Comparison of ENCODE assay signal across 1 cellular context in the genomic region with DNA sequence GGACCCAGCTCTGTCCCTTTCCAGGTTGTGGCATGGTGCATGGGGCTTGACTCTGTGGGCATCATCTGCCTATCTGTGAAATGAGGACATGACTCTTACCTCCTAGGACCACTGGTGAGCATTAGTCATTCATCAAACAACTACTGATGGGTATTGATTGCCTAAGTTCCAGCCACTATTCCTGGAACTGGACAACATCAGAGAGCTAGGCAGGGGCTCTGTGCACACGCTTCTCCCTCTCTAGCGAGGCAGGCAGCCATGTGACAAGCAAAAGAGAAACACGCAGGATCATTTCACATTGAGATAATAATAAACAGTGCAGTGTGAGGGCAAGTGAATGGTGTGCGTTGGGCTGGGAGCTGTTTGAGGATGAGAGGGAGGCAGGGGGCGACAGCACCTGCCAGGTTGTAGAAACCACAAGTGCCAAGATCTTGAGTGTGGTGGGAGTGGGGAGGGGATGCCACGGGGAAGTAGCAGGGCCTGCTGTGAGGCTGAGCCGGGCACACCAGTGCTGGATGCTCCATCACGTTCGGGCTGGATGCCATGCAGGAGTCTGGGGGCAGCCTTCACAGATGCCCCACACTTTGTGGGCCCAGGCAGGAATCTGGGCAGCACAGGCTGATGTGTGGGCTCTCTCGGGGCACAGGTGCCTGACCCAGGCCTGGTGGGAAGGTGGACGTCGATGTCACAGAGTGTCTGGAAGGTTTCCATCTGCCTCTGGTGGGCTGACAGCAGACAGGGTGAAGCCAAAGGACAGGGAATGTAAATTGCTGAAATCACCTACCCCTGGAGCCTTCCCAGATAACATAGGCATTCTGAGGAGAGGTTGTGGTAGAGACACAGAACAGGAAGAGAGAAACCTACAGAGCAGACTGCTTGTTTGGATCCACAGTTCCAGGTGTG.
A peak's percentile ranks its signal among the peaks of the same experiment; 100 is the strongest.
TF ChIP-seq lines count a peak whose summit lies in the region.

No MANE protein-coding gene starts in this region.

TF ChIP-seq in HepG2, 621 proteins besides CTCF, POLR2A, EP300 and RAD21 (continued from another document):
- peak; percentile 83 for TF ChIP-seq GATAD2A (CRISPR knock-in tag; IDR thresholded peaks at IDR 0.05)
- no peak for TF ChIP-seq MBD4 (IDR thresholded peaks at IDR 0.05; ENCODE audit: borderline replicate concordance, low read length)
- TF ChIP-seq CBX5 (CRISPR knock-in tag; IDR thresholded peaks at IDR 0.05; ENCODE audit: borderline replicate concordance), result no peak
- peak; percentile 77 for TF ChIP-seq MED1 (CRISPR knock-in tag; IDR thresholded peaks at IDR 0.05)
- TF ChIP-seq PHB2 (IDR thresholded peaks at IDR 0.05; ENCODE audit: partially characterized antibody), result no peak
- TF ChIP-seq, protein P1, sequence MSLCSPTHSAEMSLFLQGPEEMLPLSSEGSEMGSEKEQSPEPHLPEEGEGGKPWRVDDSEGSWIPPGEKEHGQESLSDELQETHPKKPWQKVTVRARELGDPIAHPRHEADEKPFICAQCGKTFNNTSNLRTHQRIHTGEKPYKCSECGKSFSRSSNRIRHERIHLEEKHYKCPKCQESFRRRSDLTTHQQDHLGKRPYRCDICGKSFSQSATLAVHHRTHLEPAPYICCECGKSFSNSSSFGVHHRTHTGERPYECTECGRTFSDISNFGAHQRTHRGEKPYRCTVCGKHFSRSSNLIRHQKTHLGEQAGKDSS (CRISPR knock-in tag; IDR thresholded peaks at IDR 0.05; ENCODE audit: borderline replicate concordance, low read depth), result peak; percentile 42; the same call in 1 of the 2 replicates
- TF ChIP-seq, protein P2, sequence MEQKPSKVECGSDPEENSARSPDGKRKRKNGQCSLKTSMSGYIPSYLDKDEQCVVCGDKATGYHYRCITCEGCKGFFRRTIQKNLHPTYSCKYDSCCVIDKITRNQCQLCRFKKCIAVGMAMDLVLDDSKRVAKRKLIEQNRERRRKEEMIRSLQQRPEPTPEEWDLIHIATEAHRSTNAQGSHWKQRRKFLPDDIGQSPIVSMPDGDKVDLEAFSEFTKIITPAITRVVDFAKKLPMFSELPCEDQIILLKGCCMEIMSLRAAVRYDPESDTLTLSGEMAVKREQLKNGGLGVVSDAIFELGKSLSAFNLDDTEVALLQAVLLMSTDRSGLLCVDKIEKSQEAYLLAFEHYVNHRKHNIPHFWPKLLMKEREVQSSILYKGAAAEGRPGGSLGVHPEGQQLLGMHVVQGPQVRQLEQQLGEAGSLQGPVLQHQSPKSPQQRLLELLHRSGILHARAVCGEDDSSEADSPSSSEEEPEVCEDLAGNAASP (CRISPR knock-in tag; IDR thresholded peaks at IDR 0.05; ENCODE audit: borderline replicate concordance), result peak; percentile 37; the same call in 1 of the 2 replicates
- TF ChIP-seq TEAD2 (CRISPR knock-in tag; IDR thresholded peaks at IDR 0.05), result no peak
- peak; percentile 23; the same call in 1 of the 2 replicates for TF ChIP-seq MIXL1 (CRISPR knock-in tag; IDR thresholded peaks at IDR 0.05)
- peak; percentile 10; the same call in 1 of the 2 replicates for TF ChIP-seq NRL (CRISPR knock-in tag; IDR thresholded peaks at IDR 0.05; ENCODE audit: borderline replicate concordance)
- peak; percentile 31; the same call in 1 of the 2 replicates for TF ChIP-seq HOXA3 (CRISPR knock-in tag; IDR thresholded peaks at IDR 0.05)
- TF ChIP-seq NFRKB (IDR thresholded peaks at IDR 0.05), result no peak
- no peak for TF ChIP-seq ZNF335 (CRISPR knock-in tag; IDR thresholded peaks at IDR 0.05)
- 0 out of 2 replicates have a peak, but pooled peaks have one; percentile 58 for TF ChIP-seq SMAD1 (CRISPR knock-in tag; IDR thresholded peaks at IDR 0.05; ENCODE audit: borderline replicate concordance, low read depth)
- TF ChIP-seq GLI4 (CRISPR knock-in tag; IDR thresholded peaks at IDR 0.05; ENCODE audit: borderline replicate concordance), result no peak
- TF ChIP-seq ZNF572 (CRISPR knock-in tag; IDR thresholded peaks at IDR 0.05), result no peak
- no peak for TF ChIP-seq NFIC (IDR thresholded peaks at IDR 0.05; ENCODE audit: low read length)
- TF ChIP-seq ZBTB38 (CRISPR knock-in tag; IDR thresholded peaks at IDR 0.05), result peak; percentile 62
- TF ChIP-seq IRF9 (CRISPR knock-in tag; IDR thresholded peaks at IDR 0.05; ENCODE audit: borderline replicate concordance), result no peak
- TF ChIP-seq FOSL2 (CRISPR knock-in tag; IDR thresholded peaks at IDR 0.05), result peak; percentile 96
- TF ChIP-seq SMC3 (IDR thresholded peaks at IDR 0.05; ENCODE audit: low read length), result 0 out of 2 replicates have a peak, but pooled peaks have one; percentile 24
- no peak for TF ChIP-seq MAFG (CRISPR knock-in tag; IDR thresholded peaks at IDR 0.05)
- 0 out of 2 replicates have a peak, but pooled peaks have one; percentile 35 for TF ChIP-seq TARDBP (CRISPR knock-in tag; IDR thresholded peaks at IDR 0.05)
- TF ChIP-seq, protein P3, sequence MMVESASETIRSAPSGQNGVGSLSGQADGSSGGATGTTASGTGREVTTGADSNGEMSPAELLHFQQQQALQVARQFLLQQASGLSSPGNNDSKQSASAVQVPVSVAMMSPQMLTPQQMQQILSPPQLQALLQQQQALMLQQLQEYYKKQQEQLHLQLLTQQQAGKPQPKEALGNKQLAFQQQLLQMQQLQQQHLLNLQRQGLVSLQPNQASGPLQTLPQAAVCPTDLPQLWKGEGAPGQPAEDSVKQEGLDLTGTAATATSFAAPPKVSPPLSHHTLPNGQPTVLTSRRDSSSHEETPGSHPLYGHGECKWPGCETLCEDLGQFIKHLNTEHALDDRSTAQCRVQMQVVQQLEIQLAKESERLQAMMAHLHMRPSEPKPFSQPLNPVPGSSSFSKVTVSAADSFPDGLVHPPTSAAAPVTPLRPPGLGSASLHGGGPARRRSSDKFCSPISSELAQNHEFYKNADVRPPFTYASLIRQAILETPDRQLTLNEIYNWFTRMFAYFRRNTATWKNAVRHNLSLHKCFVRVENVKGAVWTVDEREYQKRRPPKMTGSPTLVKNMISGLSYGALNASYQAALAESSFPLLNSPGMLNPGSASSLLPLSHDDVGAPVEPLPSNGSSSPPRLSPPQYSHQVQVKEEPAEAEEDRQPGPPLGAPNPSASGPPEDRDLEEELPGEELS (CRISPR knock-in tag; IDR thresholded peaks at IDR 0.05), result 0 out of 2 replicates have a peak, but pooled peaks have one; percentile 19
- TF ChIP-seq DNMT3B (CRISPR knock-in tag; conservative IDR thresholded peaks at IDR 0.05), result 0 out of 2 replicates have a peak, but pooled peaks have one; percentile 23
- TF ChIP-seq RARA (CRISPR knock-in tag; IDR thresholded peaks at IDR 0.05), result peak; percentile 57
- TF ChIP-seq KLF12 (CRISPR knock-in tag; IDR thresholded peaks at IDR 0.05; ENCODE audit: borderline replicate concordance), result no peak
- TF ChIP-seq, protein P4, sequence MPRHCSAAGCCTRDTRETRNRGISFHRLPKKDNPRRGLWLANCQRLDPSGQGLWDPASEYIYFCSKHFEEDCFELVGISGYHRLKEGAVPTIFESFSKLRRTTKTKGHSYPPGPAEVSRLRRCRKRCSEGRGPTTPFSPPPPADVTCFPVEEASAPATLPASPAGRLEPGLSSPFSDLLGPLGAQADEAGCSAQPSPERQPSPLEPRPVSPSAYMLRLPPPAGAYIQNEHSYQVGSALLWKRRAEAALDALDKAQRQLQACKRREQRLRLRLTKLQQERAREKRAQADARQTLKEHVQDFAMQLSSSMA (CRISPR knock-in tag; IDR thresholded peaks at IDR 0.05), result no peak
- TF ChIP-seq THAP11 (CRISPR knock-in tag; IDR thresholded peaks at IDR 0.05), result 0 out of 2 replicates have a peak, but pooled peaks have one; percentile 26
- no peak for TF ChIP-seq ZNF331 (CRISPR knock-in tag; IDR thresholded peaks at IDR 0.05)
- TF ChIP-seq CEBPB (IDR thresholded peaks at IDR 0.05; ENCODE audit: borderline replicate concordance, low read depth, low read length), result peak; percentile 86
- no peak for TF ChIP-seq ZNF768 (CRISPR knock-in tag; IDR thresholded peaks at IDR 0.05)
- no peak for TF ChIP-seq GABPA (IDR thresholded peaks at IDR 0.05; ENCODE audit: low read depth, low read length)
- no peak for TF ChIP-seq GABPA (CRISPR knock-in tag; IDR thresholded peaks at IDR 0.05; ENCODE audit: low read depth)
- TF ChIP-seq CSRNP1 (CRISPR knock-in tag; IDR thresholded peaks at IDR 0.05), result no peak
- TF ChIP-seq ZNF350 (CRISPR knock-in tag; IDR thresholded peaks at IDR 0.05; ENCODE audit: borderline replicate concordance, low read depth), result peak; percentile 31; the same call in 1 of the 2 replicates
